8 cellular contexts compared by ENCODE assay signal in the genomic region with DNA sequence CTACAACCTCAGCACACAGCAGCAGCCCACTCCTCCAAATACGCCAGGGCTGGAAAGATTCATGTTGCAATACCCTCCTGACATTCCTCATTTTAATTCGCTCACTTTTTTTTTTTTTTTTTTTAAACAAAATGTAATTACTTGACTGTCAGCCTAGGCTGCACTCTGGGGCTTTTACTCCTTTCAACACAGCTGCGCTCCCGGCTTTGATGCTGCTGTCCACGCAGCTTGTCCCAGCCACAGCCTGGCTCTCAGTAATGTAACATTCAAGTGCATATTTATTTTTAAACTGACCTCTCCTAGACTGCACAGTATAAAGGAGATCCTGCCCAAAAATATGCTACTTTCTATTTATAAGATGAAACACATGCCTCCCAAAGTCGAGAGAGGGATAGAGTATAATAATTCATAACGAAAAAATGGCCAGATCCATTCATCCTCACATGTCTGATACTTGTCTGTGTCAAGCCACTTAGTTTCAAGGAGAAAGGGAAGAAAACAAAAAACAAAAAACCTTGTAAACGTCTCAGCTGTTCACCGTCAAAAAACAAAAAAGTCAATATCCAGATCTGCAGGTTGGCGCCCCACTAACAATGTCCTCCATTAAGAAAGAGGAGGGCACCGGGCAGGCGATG. TPM values are rescaled to one million over a fixed set of nuclear protein-coding genes. Genes with fewer than 3 reads are reported as not detected.
DNase-seq lines count a peak whose midpoint lies in the region; ATAC-seq and TF ChIP-seq lines count a peak whose summit lies in the region.

No MANE protein-coding gene starts in this region.

- TF ChIP-seq EP300 in gastroesophageal sphincter (IDR thresholded peaks at IDR 0.05) = no peak

- H3K36me3 ChIP-seq in gastroesophageal sphincter = no peaks in the 10 kb centered on the region

- ATAC-seq in T-cell (replicated peaks in 1 of 4) = no peak
- ATAC-seq in gastroesophageal sphincter = no peak
- no peak for ATAC-seq in HG03432 (IDR thresholded peaks at IDR 0.05; ENCODE audit: unreplicated experiment)

- H3K27me3 Mint-ChIP-seq in T-cell = no peaks in the 10 kb centered on the region

- H3K9me3 Mint-ChIP-seq in T-cell = no peaks in the 10 kb centered on the region

- DNase-seq in GM12865 (ENCODE audit: low read depth) = no peak
- DNase-seq in T-cell = no peak
- DNase-seq in retina = peak; percentile 58
- DNase-seq in NCI-H1436 (lab: John Stamatoyannopoulos, UW) = no peak
- no peak for DNase-seq in HuH-7.5 (ENCODE audit: low spot score)
- DNase-seq in stimulated activated CD4-positive, alpha-beta T cell treated with anti-CD3 and anti-CD28 coated beads, Interleukin-2, amount 100 ng/mL, for 24 hours = no peak

- peaks cover 9 to 58% (median 11%) of the 10 kb centered on the region in 3 donors for H3K4me1 ChIP-seq in gastroesophageal sphincter

- 9 to 12% methylated on average over 9 to 10 of the region's 12 CpGs for WGBS in gastroesophageal sphincter (ENCODE audit: low coverage in 1 of 2), 2 donors

- H3K27ac Mint-ChIP-seq in T-cell = peak overlapping the region; percentile 94

- H3K27me3 ChIP-seq in gastroesophageal sphincter = no peaks in the 10 kb centered on the region

- POLR2A ChIA-PET in T-cell (lab: Charles Lee) = interaction anchor here (0.5 to 0.6 kb wide), 3 partner anchors 136 to 877 kb away, joined by 3 to 4 read pairs (median 4); partner anchors contain the start of gene STRN (in 1 of the 2)

- H3K4me1 Mint-ChIP-seq in T-cell = peaks cover 58 to 63% (median 62%) of the 10 kb centered on the region in 3 donors

- peak overlapping the region; percentile 82 to 93 (median 90) for H3K27ac ChIP-seq in gastroesophageal sphincter

- peaks cover 3% of the 10 kb centered on the region for H3K36me3 Mint-ChIP-seq in T-cell

- peak overlapping the region; percentile 94 to 98 (median 97) for H3K4me3 Mint-ChIP-seq in T-cell

- TF ChIP-seq CTCF in GM12865 (IDR thresholded peaks at IDR 0.05; ENCODE audit: insufficient read depth, low read depth, low read length, missing control alignments) (no peak), gastroesophageal sphincter (IDR thresholded peaks at IDR 0.05) (no peak)

- CTCF ChIA-PET in T-cell (lab: Charles Lee) = interaction anchor here in 1 of 2 donors (0.5 kb wide), 1 partner anchor 46 kb away, joined by 3 read pairs; no protein-coding TSS in a partner anchor

- H3K9me3 ChIP-seq in gastroesophageal sphincter = no peaks in the 10 kb centered on the region

- no peak for TF ChIP-seq POLR2A in gastroesophageal sphincter (IDR thresholded peaks at IDR 0.05)

- peak overlapping the region; percentile 69 for H3K4me3 ChIP-seq in GM12865 (ENCODE audit: low read depth, low read length)
- peak overlapping the region; percentile 74 to 90 for H3K4me3 ChIP-seq in gastroesophageal sphincter

RNA-seq across cellular contexts. Expression of gene CDC42EP3, which starts 0.9 kb away (rescaled TPM):
- total RNA-seq in T-cell (10 to 100 TPM; 30.0 to 60.3 (median 37.6) TPM), gastroesophageal sphincter (100 to 1,000 TPM in 2 of 4 donors, 10 to 100 TPM in 2; 39.4 to 198 (median 87.4) TPM)
